In the genomic region with DNA sequence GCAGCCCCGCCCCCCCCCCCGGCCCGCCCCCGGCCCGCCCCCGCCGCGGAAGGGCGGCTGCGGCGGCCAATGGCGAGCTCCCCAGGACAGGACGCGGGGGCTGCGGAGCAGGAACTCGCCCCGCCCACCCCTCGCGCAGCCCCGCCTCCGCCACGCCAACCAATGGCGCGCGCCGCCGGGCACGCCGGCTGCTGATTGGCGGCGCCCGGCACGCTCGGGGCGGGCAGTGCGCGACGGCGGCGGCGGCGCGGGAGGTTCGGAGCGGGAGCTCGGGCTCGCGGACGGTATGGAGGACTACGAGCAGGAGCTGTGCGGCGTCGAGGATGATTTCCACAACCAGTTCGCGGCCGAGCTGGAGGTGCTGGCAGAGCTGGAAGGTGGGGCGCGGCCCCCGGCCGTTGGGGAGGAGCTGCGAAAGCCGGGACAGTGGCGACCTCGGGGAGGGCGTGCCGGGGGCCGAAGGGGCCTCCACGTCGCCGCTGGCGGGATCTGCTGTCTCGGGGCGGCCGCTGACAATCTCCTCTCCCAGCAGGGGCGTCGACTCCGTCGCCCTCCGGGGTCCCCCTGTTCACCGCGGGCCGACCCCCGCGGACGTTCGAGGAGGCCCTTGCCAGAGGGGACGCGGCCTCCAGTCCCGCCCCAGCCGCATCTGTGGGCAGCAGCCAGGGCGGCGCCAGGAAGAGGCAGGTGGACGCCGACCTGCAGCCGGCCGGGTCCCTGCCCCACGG, we compare ENCODE assay signal across 8 cellular contexts. TPM values are rescaled to one million over a fixed set of nuclear protein-coding genes. Genes with fewer than 3 reads are reported as not detected.
DNase-seq lines count a peak whose midpoint lies in the region; ATAC-seq, FAIRE-seq and TF ChIP-seq lines count a peak whose summit lies in the region.

A gene (plus strand): TSS at position 222 of the 728 bp plus-strand sequence. CDS start 65 bp downstream, at position 287.

- H3K27me3 Mint-ChIP-seq in natural killer cell treated with Interleukin-12 subunit alpha and Interleukin-12 subunit beta and Interleukin-15 and Interleukin-18, amount 100 ng/mL, for 72 hours = no peaks in the 10 kb centered on the region

- no peaks in the 10 kb centered on the region for H3K9me3 Mint-ChIP-seq in natural killer cell treated with Interleukin-12 subunit alpha and Interleukin-12 subunit beta and Interleukin-15 and Interleukin-18, amount 100 ng/mL, for 72 hours

- peak; percentile 73 for ATAC-seq in RWPE2 (ENCODE audit: low read depth)
- peak; percentile 95 to 97 for ATAC-seq in natural killer cell treated with Interleukin-12 subunit alpha and Interleukin-12 subunit beta and Interleukin-15 and Interleukin-18, amount 100 ng/mL, for 72 hours

- TF ChIP-seq CTCF in Loucy (conservative IDR thresholded peaks at IDR 0.05; ENCODE audit: low read length) = no peak
- TF ChIP-seq CTCF in RWPE2 (IDR thresholded peaks at IDR 0.05; ENCODE audit: poor library complexity, severe bottlenecking) = no peak
- no peak for TF ChIP-seq CTCF in fibroblast of pulmonary artery (IDR thresholded peaks at IDR 0.05; ENCODE audit: low read length, missing control alignments)

- H3K79me2 ChIP-seq in Loucy (ENCODE audit: insufficient read depth, low read length) = peaks cover 30% of the 10 kb centered on the region; the same call in 1 of the 2 replicates

- H3F3A ChIP-seq in Loucy (ENCODE audit: low read depth) = no peaks in the 10 kb centered on the region

- 0 out of 2 replicates have a peak within 1 kb of the TSS, but pooled peaks have one; percentile 65 for H2AFZ ChIP-seq in Loucy (ENCODE audit: low read length)

- peak within 1 kb of the TSS; percentile 85 for H3K9ac ChIP-seq in Loucy (ENCODE audit: low read depth, low read length, poor library complexity, severe bottlenecking)

- H3K4me3 ChIP-seq in Loucy (ENCODE audit: low read length, poor library complexity, severe bottlenecking) (peak within 1 kb of the TSS; percentile 82), RWPE2 (ENCODE audit: severe bottlenecking) (peak within 1 kb of the TSS; percentile 93), fibroblast of pulmonary artery (replicated peaks; ENCODE audit: low read depth, low read length) (peak within 1 kb of the TSS; percentile 86)

- no peak for FAIRE-seq in H54 (lab: Jason Lieb, UNC)

- peak within 1 kb of the TSS; percentile 67 for H3K4me2 ChIP-seq in Loucy (ENCODE audit: low read depth, low read length, poor library complexity, severe bottlenecking)

- peak; percentile 94 for DNase-seq in Daoy (ENCODE audit: low read depth)
- DNase-seq in H54 (ENCODE audit: insufficient read length, low spot score) = peak; percentile 97
- DNase-seq in RWPE2 (ENCODE audit: low spot score) = no peak
- peak; percentile 96 for DNase-seq in activated effector memory CD4-positive, alpha-beta T cell treated with Interleukin-2 at 50 U/mL for 16 hours
- peak; percentile 91 for DNase-seq in fibroblast of pulmonary artery (ENCODE audit: low read depth)
- peak; percentile 94 for DNase-seq in natural killer cell treated with Interleukin-12 subunit alpha and Interleukin-12 subunit beta and Interleukin-15 and Interleukin-18, amount 100 ng/mL, for 72 hours (ENCODE audit: low spot score)
- peak; percentile 90 to 95 (median 92) for DNase-seq in stimulated activated naive CD4-positive, alpha-beta T cell (lab: John Stamatoyannopoulos, UW)

- no peaks in the 10 kb centered on the region for H3K36me3 Mint-ChIP-seq in natural killer cell treated with Interleukin-12 subunit alpha and Interleukin-12 subunit beta and Interleukin-15 and Interleukin-18, amount 100 ng/mL, for 72 hours

- TF ChIP-seq POLR2A in H54 (IDR thresholded peaks at IDR 0.05; ENCODE audit: low read depth, low read length) = peak; percentile 73

- peak within 1 kb of the TSS; percentile 33 to 70 for H3K27ac Mint-ChIP-seq in natural killer cell treated with Interleukin-12 subunit alpha and Interleukin-12 subunit beta and Interleukin-15 and Interleukin-18, amount 100 ng/mL, for 72 hours

- H3K27me3 ChIP-seq in Loucy (ENCODE audit: insufficient read depth, low read length, poor library complexity, severe bottlenecking) = no peaks in the 10 kb centered on the region
- H3K27me3 ChIP-seq in RWPE2 (ENCODE audit: insufficient read depth, poor library complexity, severe bottlenecking) = no peaks in the 10 kb centered on the region

- H3K9me2 ChIP-seq in Loucy (replicated peaks; ENCODE audit: low read depth, low read length) = no peaks in the 10 kb centered on the region

- H3K4me1 Mint-ChIP-seq in natural killer cell treated with Interleukin-12 subunit alpha and Interleukin-12 subunit beta and Interleukin-15 and Interleukin-18, amount 100 ng/mL, for 72 hours (ENCODE audit: low read depth in 2 of 2) = peaks cover 0 to 3% of the 10 kb centered on the region in 2 donors

- H4K20me1 ChIP-seq in Loucy (ENCODE audit: insufficient read depth, low read length, poor library complexity, severe bottlenecking) = no peaks in the 10 kb centered on the region

- H3K27ac ChIP-seq in RWPE2 (ENCODE audit: poor library complexity, severe bottlenecking) = peak within 1 kb of the TSS; percentile 30

- H3K4me3 Mint-ChIP-seq in natural killer cell treated with Interleukin-12 subunit alpha and Interleukin-12 subunit beta and Interleukin-15 and Interleukin-18, amount 100 ng/mL, for 72 hours = peak within 1 kb of the TSS; percentile 83

- H3K9me3 ChIP-seq in Loucy (ENCODE audit: insufficient read depth, low read depth, low read length) (no peaks in the 10 kb centered on the region), RWPE2 (ENCODE audit: severe bottlenecking) (no peaks in the 10 kb centered on the region)

- H3K4me1 ChIP-seq in Loucy (ENCODE audit: insufficient read depth, low read length, poor library complexity, severe bottlenecking) = no peaks in the 10 kb centered on the region
- H3K4me1 ChIP-seq in RWPE2 (ENCODE audit: insufficient read depth, poor library complexity, severe bottlenecking) = no peaks in the 10 kb centered on the region

- no peaks in the 10 kb centered on the region for H3K36me3 ChIP-seq in Loucy (ENCODE audit: insufficient read depth, low read length)
- H3K36me3 ChIP-seq in RWPE2 (ENCODE audit: low read depth) = peaks cover 50% of the 10 kb centered on the region

RNA-seq across cellular contexts. Expression of the gene that starts here (rescaled TPM):
- total RNA-seq in Daoy (2014; rRNA removed; shearing (Covaris generic)) = 18.1 and 19.3 TPM in 2 replicates
- total RNA-seq in natural killer cell treated with Interleukin-12 subunit alpha and Interleukin-12 subunit beta and Interleukin-15 and Interleukin-18, amount 100 ng/mL, for 72 hours = 100 to 1,000 TPM in 1 of 2 donors, 10 to 100 TPM in 1; 70.7 to 210 TPM
